8 cellular contexts compared by ENCODE assay signal in the genomic region with DNA sequence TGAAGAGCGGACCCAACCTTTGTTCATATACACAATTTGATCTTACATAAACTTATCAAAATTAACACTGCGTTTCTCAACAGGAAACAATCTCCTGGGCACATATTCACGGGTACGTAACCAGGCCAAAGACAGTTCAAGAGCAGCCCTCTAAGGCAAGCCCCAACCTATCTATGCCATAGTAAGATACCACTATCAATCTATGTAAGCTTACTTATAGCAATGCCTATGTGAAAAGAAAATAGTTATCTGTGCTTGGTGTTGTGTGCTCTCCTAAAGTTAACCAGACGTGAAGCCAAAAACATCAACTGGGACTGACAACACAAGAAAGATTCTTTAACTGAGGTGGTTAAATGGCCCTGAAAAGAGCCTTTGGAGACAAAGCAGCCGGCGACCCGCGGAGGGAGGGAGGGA. TPM values are rescaled to one million over a fixed set of nuclear protein-coding genes. Genes with fewer than 3 reads are reported as not detected.
DNase-seq lines count a peak whose midpoint lies in the region; ATAC-seq lines count a peak whose summit lies in the region.

No MANE protein-coding gene starts in this region.

- peaks cover 25% of the 10 kb centered on the region for H3K4me1 ChIP-seq in GM23248 (ENCODE audit: insufficient read depth)
- peaks cover 30% of the 10 kb centered on the region for H3K4me1 ChIP-seq in endocrine pancreas (ENCODE audit: control insufficient read depth, insufficient read depth, low read length)
- peaks cover 32% of the 10 kb centered on the region for H3K4me1 ChIP-seq in neuron (ENCODE audit: insufficient read depth, low read length)

- H2AFZ ChIP-seq in GM23248 (peak overlapping the region; percentile 29; the same call in 1 of the 2 replicates), neuron (ENCODE audit: low read depth, low read length) (no peak overlapping the region)

- peak overlapping the region; percentile 74 for H3K27ac ChIP-seq in GM23248

- in situ Hi-C loops in GM23248 (cut with MboI): no loop called here

- H3K9me3 ChIP-seq in GM23248 (ENCODE audit: low read depth) (no peaks in the 10 kb centered on the region), endocrine pancreas (ENCODE audit: control insufficient read depth, low read length) (no peaks in the 10 kb centered on the region), neuron (ENCODE audit: low read length) (no peaks in the 10 kb centered on the region)

- WGBS in GM23248 (ENCODE audit: low coverage in 1 of 2, low lambda C conversion rate in 2 of 2, missing lambda C conversion rate in 2 of 2), 2 experiments: 2 to 3% methylated on average over 9 of the region's 9 CpGs

- H3K9ac ChIP-seq in GM23248: peak overlapping the region; percentile 87
- peak overlapping the region; percentile 8 for H3K9ac ChIP-seq in endocrine pancreas (ENCODE audit: control insufficient read depth, insufficient read depth, low read length)

- H3K4me2 ChIP-seq in GM23248 (ENCODE audit: unreplicated experiment): peak overlapping the region; percentile 99

- no peaks in the 10 kb centered on the region for H3K27me3 ChIP-seq in GM23248 (replicated peaks; ENCODE audit: insufficient read depth)
- H3K27me3 ChIP-seq in endocrine pancreas (ENCODE audit: control insufficient read depth, insufficient read depth, low read length): no peaks in the 10 kb centered on the region
- no peaks in the 10 kb centered on the region for H3K27me3 ChIP-seq in neuron (ENCODE audit: insufficient read depth, low read length)

- H4K20me1 ChIP-seq in GM23248 (ENCODE audit: insufficient read depth): no peaks in the 10 kb centered on the region

- peak; percentile 36 for DNase-seq in GM23248
- peak; percentile 34 for DNase-seq in RKO (ENCODE audit: low spot score)

- ATAC-seq in GM18873 (IDR thresholded peaks at IDR 0.05; ENCODE audit: low FRiP score, unreplicated experiment): no peak
- ATAC-seq in HG02981 (IDR thresholded peaks at IDR 0.05; ENCODE audit: unreplicated experiment): no peak
- no peak for ATAC-seq in HG03139 (IDR thresholded peaks at IDR 0.05; ENCODE audit: unreplicated experiment)
- ATAC-seq in GM21737 (IDR thresholded peaks at IDR 0.05; ENCODE audit: unreplicated experiment): no peak

- H3F3A ChIP-seq in GM23248 (ENCODE audit: insufficient read depth): peaks cover 30% of the 10 kb centered on the region

- no peaks in the 10 kb centered on the region for H3K9me2 ChIP-seq in GM23248 (ENCODE audit: insufficient read depth)

- no peaks in the 10 kb centered on the region for H3K36me3 ChIP-seq in GM23248 (ENCODE audit: low read depth)
- no peaks in the 10 kb centered on the region for H3K36me3 ChIP-seq in endocrine pancreas (ENCODE audit: control insufficient read depth, insufficient read depth, low read length)
- H3K36me3 ChIP-seq in neuron (ENCODE audit: insufficient read depth, low read length): peaks cover 4% of the 10 kb centered on the region

- H3K4me3 ChIP-seq in GM23248 (peak overlapping the region; percentile 93), endocrine pancreas (ENCODE audit: control insufficient read depth, insufficient read depth, low read length) (peak overlapping the region; percentile 77), neuron (ENCODE audit: low read length) (peak overlapping the region; percentile 55)

- peaks cover 52% of the 10 kb centered on the region for H3K79me2 ChIP-seq in GM23248 (ENCODE audit: insufficient read depth)

RNA-seq across cellular contexts. Expression of a gene that starts 49.4 kb away (rescaled TPM):
- total RNA-seq in GM23248 (2014; rRNA removed; shearing (Covaris generic)): 12.3 and 16.4 TPM in 2 replicates
- 18.6 and 20.1 TPM in 2 replicates for polyA plus RNA-seq in GM23248 (2016; fragmentation: Nextera tagmentation; extraction: Ambion mirVana)
